In genomic region chr12:111582133-111582747, GRCh38 we compare ENCODE assay signal across 18 cellular contexts. TPM values are rescaled to one million over a fixed set of nuclear protein-coding genes. Genes with fewer than 3 reads are reported as not detected.
DNase-seq lines count a peak whose midpoint lies in the region; ATAC-seq, FAIRE-seq and TF ChIP-seq lines count a peak whose summit lies in the region.
"Had no signal": no experiment of that assay in that cellular context is flagged by ENCODE, and none has a peak within 500 bp of the region (broad histone marks: within the 10 kb centered on the region; RNA-seq: fewer than 3 reads in every experiment).

No MANE protein-coding gene starts in this region.

- H3K4me1 ChIP-seq in K562 (replicated peaks in 1 of 2; ENCODE audit: control insufficient read depth in 2 of 2, insufficient read depth in 2 of 2, low read length in 2 of 2) = peaks cover 24 to 35% of the 10 kb centered on the region in 2 experiments; a peak in 4 of 5 replicates
- H3K4me1 ChIP-seq: HAP-1 had no signal

- no peak overlapping the region for H3K4me2 ChIP-seq in K562 (ENCODE audit: insufficient read depth, low read length)
- H3K4me2 ChIP-seq: BLaER1 treated with 17β-estradiol and CSF1 and Interleukin-3, amounts not matched to agents 10 nM and 100 nM had no signal

- peaks cover 5% of the 10 kb centered on the region for H3K9me1 ChIP-seq in K562 (ENCODE audit: control insufficient read depth, insufficient read depth, low read length)

- no peak overlapping the region for H3K4me3 ChIP-seq in K562
- H3K4me3 ChIP-seq: BLaER1 treated with 17β-estradiol and CSF1 and Interleukin-3, amounts not matched to agents 10 nM and 100 nM; GM12878; HAP-1 had no signal

- no peaks in the 10 kb centered on the region; the same call in 1 of the 2 replicates for H3K9me3 ChIP-seq in K562 (replicated peaks; ENCODE audit: control insufficient read depth, insufficient read depth, low read depth, low read length)
- H3K9me3 ChIP-seq: HAP-1 had no signal

- H3K9me3 Mint-ChIP-seq in natural killer cell (no peaks in the 10 kb centered on the region), osteocyte (ENCODE audit: unreplicated experiment) (no peaks in the 10 kb centered on the region)
- H3K9me3 Mint-ChIP-seq in natural killer cell treated with Interleukin-12 subunit alpha and Interleukin-12 subunit beta and Interleukin-15 and Interleukin-18, amount 100 ng/mL, for 72 hours = no peaks in the 10 kb centered on the region
- no peaks in the 10 kb centered on the region for H3K9me3 Mint-ChIP-seq in activated T-cell treated with anti-CD3 and anti-CD28 coated beads, Interleukin-2, amount 50 U/mL, for 4 hours
- H3K9me3 Mint-ChIP-seq: CD4-positive, CD25-positive, alpha-beta regulatory T cell had no signal

- H3K4me3 Mint-ChIP-seq in natural killer cell (no peak overlapping the region), osteocyte (ENCODE audit: unreplicated experiment) (no peak overlapping the region)
- no peak overlapping the region for H3K4me3 Mint-ChIP-seq in natural killer cell treated with Interleukin-12 subunit alpha and Interleukin-12 subunit beta and Interleukin-15 and Interleukin-18, amount 100 ng/mL, for 72 hours
- no peak overlapping the region for H3K4me3 Mint-ChIP-seq in activated T-cell treated with anti-CD3 and anti-CD28 coated beads, Interleukin-2, amount 50 U/mL, for 4 hours

- intact Hi-C loops in natural killer cell (cut with micrococcal nuclease) (no loop called here), K562 (cut with micrococcal nuclease) (no loop called here)

- H3K79me2 ChIP-seq in K562 (ENCODE audit: control insufficient read depth, insufficient read depth, low read length) = peaks cover 95% of the 10 kb centered on the region

- BruUV-seq in K562 (replicated peaks; lab: Mats Ljungman, UMichigan) = no TSS peak

- POLR2A ChIA-PET in K562 (lab: Yijun Ruan, JAX) = interaction anchor here (0.6 to 0.8 kb wide), 3 partner anchors 9 to 1447 kb away, joined by 3 read pairs; no protein-coding TSS in a partner anchor

- H3K27me3 Mint-ChIP-seq in natural killer cell (ENCODE audit: low read depth in 2 of 2) (no peaks in the 10 kb centered on the region), osteocyte (ENCODE audit: unreplicated experiment) (no peaks in the 10 kb centered on the region)
- H3K27me3 Mint-ChIP-seq in natural killer cell treated with Interleukin-12 subunit alpha and Interleukin-12 subunit beta and Interleukin-15 and Interleukin-18, amount 100 ng/mL, for 72 hours = no peaks in the 10 kb centered on the region
- H3K27me3 Mint-ChIP-seq in activated T-cell treated with anti-CD3 and anti-CD28 coated beads, Interleukin-2, amount 50 U/mL, for 4 hours (ENCODE audit: low read depth) = no peaks in the 10 kb centered on the region
- H3K27me3 Mint-ChIP-seq: CD4-positive, CD25-positive, alpha-beta regulatory T cell had no signal

- no peak for TF ChIP-seq EP300 in K562 (IDR thresholded peaks at IDR 0.05; ENCODE audit: low read length)

- in situ Hi-C loops in K562 (cut with MboI) (no loop called here), ACHN (cut with HindIII; ENCODE audit: low pct_ligation_motif_present, low pct_unique_long_range_greater_than_20kb, low sequenced_read_pairs) (no loop called here)

- H4K20me1 ChIP-seq in K562 (replicated peaks; ENCODE audit: control insufficient read depth, insufficient read depth, low read length) = 0 out of 2 replicates have a peak, but pooled peaks cover 11% of the 10 kb centered on the region

- no peak for FAIRE-seq in K562 (lab: Jason Lieb, UNC)
- FAIRE-seq: GM12878, GM18507, H1 had no signal

- H3K27me3 ChIP-seq in K562 (ENCODE audit: control insufficient read depth in 2 of 2, insufficient read depth in 2 of 2, low read length in 2 of 2) = no peaks in the 10 kb centered on the region
- H3K27me3 ChIP-seq: BLaER1 treated with 17β-estradiol and CSF1 and Interleukin-3, amounts not matched to agents 10 nM and 100 nM had no signal

- no peak overlapping the region for H2AFZ ChIP-seq in K562 (ENCODE audit: low read depth, low read length)

- no peak for DNase-seq in natural killer cell
- no peak for DNase-seq in natural killer cell treated with Interleukin-12 subunit alpha and Interleukin-12 subunit beta and Interleukin-15 and Interleukin-18, amount 100 ng/mL, for 72 hours (ENCODE audit: low spot score)
- DNase-seq in K562 (ENCODE audit: extremely low read depth in 1 of 4, low spot score in 3 of 4) = no peak
- peak; percentile 40 for DNase-seq in osteocyte (ENCODE audit: extremely low spot score, unreplicated experiment)
- DNase-seq in activated T-cell treated with anti-CD3 and anti-CD28 coated beads, Interleukin-2, amount 50 U/mL, for 4 hours = no peak
- DNase-seq in ACHN = no peak
- DNase-seq in NCI-H510A (lab: John Stamatoyannopoulos, UW) = no peak
- DNase-seq: 8988T; Calu3; CD4-positive, CD25-positive, alpha-beta regulatory T cell; DMS79 had no signal

- no peak for TF ChIP-seq RAD21 in K562 (CRISPR knock-in tag; conservative IDR thresholded peaks at IDR 0.05 in 1 of 2, IDR thresholded peaks at IDR 0.05 in 1 of 2)

- peak overlapping the region; percentile 2 to 35 for H3K27ac Mint-ChIP-seq in natural killer cell
- peak overlapping the region in 1 of 2 donors; percentile 55 for H3K27ac Mint-ChIP-seq in natural killer cell treated with Interleukin-12 subunit alpha and Interleukin-12 subunit beta and Interleukin-15 and Interleukin-18, amount 100 ng/mL, for 72 hours
- H3K27ac Mint-ChIP-seq in osteocyte (ENCODE audit: unreplicated experiment) = no peak overlapping the region

- WGBS in K562 (ENCODE audit: insufficient coverage, low coverage, missing lambda C conversion rate) = 89% methylated on average over 10 of the region's 12 CpGs

- CTCF ChIA-PET in K562 (lab: Yijun Ruan, JAX; ENCODE audit: low intra/inter-chr PET ratio) = no interaction called here

- ATAC-seq in natural killer cell = no peak
- no peak for ATAC-seq in natural killer cell treated with Interleukin-12 subunit alpha and Interleukin-12 subunit beta and Interleukin-15 and Interleukin-18, amount 100 ng/mL, for 72 hours
- ATAC-seq in K562 = no peak
- ATAC-seq in activated T-cell treated with anti-CD3 and anti-CD28 coated beads, Interleukin-2, amount 50 U/mL, for 4 hours = no peak
- ATAC-seq in HG03175 (IDR thresholded peaks at IDR 0.05; ENCODE audit: unreplicated experiment) = no peak
- ATAC-seq: GM12878 had no signal

- no peak overlapping the region for H3K9ac ChIP-seq in K562 (ENCODE audit: insufficient read depth in 1 of 2, low read depth in 2 of 2, low read length in 2 of 2)
- H3K9ac ChIP-seq: BLaER1 treated with 17β-estradiol and CSF1 and Interleukin-3, amounts not matched to agents 10 nM and 100 nM had no signal

- H3K36me3 ChIP-seq in K562 (ENCODE audit: control insufficient read depth, insufficient read depth, low read length) = peaks cover 33% of the 10 kb centered on the region
- H3K36me3 ChIP-seq: HAP-1 had no signal

- no peak for TF ChIP-seq POLR2A in K562 (conservative IDR thresholded peaks at IDR 0.05)

- peaks cover 17 to 35% of the 10 kb centered on the region in 2 donors for H3K4me1 Mint-ChIP-seq in natural killer cell
- H3K4me1 Mint-ChIP-seq in natural killer cell treated with Interleukin-12 subunit alpha and Interleukin-12 subunit beta and Interleukin-15 and Interleukin-18, amount 100 ng/mL, for 72 hours (ENCODE audit: low read depth in 2 of 2) = peaks cover 9 to 16% of the 10 kb centered on the region in 2 donors
- H3K4me1 Mint-ChIP-seq in osteocyte (ENCODE audit: unreplicated experiment) = peaks cover 25% of the 10 kb centered on the region
- peaks cover 13% of the 10 kb centered on the region for H3K4me1 Mint-ChIP-seq in activated T-cell treated with anti-CD3 and anti-CD28 coated beads, Interleukin-2, amount 50 U/mL, for 4 hours (ENCODE audit: low read depth)

- peak overlapping the region; percentile 6; the same call in 1 of the 3 replicates for H3K27ac ChIP-seq in K562 (ENCODE audit: extremely low read depth, low read depth, low read length)
- H3K27ac ChIP-seq: BLaER1 treated with 17β-estradiol and CSF1 and Interleukin-3, amounts not matched to agents 10 nM and 100 nM; HL-60 had no signal

- TF ChIP-seq CTCF in natural killer cell (IDR thresholded peaks at IDR 0.05) = no peak
- no peak for TF ChIP-seq CTCF in K562 (IDR thresholded peaks at IDR 0.05 in 2 of 3, conservative IDR thresholded peaks at IDR 0.05 in 1 of 3; ENCODE audit: insufficient read depth in 2 of 3, low read depth in 1 of 3, low read length in 3 of 3)
- TF ChIP-seq CTCF in osteocyte (IDR thresholded peaks at IDR 0.05) = no peak

- H3K36me3 Mint-ChIP-seq in natural killer cell (no peaks in the 10 kb centered on the region), osteocyte (ENCODE audit: unreplicated experiment) (no peaks in the 10 kb centered on the region)
- H3K36me3 Mint-ChIP-seq in natural killer cell treated with Interleukin-12 subunit alpha and Interleukin-12 subunit beta and Interleukin-15 and Interleukin-18, amount 100 ng/mL, for 72 hours = no peaks in the 10 kb centered on the region
- H3K36me3 Mint-ChIP-seq in activated T-cell treated with anti-CD3 and anti-CD28 coated beads, Interleukin-2, amount 50 U/mL, for 4 hours (ENCODE audit: insufficient read depth) = peaks cover 8% of the 10 kb centered on the region

TF ChIP-seq in K562, 482 proteins besides CTCF, POLR2A, EP300 and RAD21 (continues in another document):
- TF ChIP-seq BCOR (IDR thresholded peaks at IDR 0.05) = peak; percentile 52
- peak; percentile 96 for TF ChIP-seq ZNF121 (CRISPR knock-in tag; conservative IDR thresholded peaks at IDR 0.05)

RNA-seq across cellular contexts. Expression of gene ATXN2, which starts 16.9 kb away (rescaled TPM):
- total RNA-seq in natural killer cell = 10 to 100 TPM; 44.9 to 56.5 (median 51.5) TPM
- 10 to 100 TPM; 32.8 to 67.7 TPM for total RNA-seq in natural killer cell treated with Interleukin-12 subunit alpha and Interleukin-12 subunit beta and Interleukin-15 and Interleukin-18, amount 100 ng/mL, for 72 hours
- 189 and 381 TPM in 2 replicates for total RNA-seq in K562 (2011; cell fraction: chromatin; rRNA removed; ENCODE audit: low replicate concordance)
- 126 and 146 TPM in 2 replicates for total RNA-seq in K562 (2011; cell fraction: nucleolus; rRNA removed)
- 208 and 329 TPM in 2 replicates for total RNA-seq in K562 (2011; cell fraction: nucleoplasm; rRNA removed)
- total RNA-seq in K562 (2014; rRNA removed) = 16.8 and 20.6 TPM in 2 replicates
- 40.5 and 45.5 TPM in 2 replicates for total RNA-seq in K562 (2014; rRNA removed; fragmentation: Illumina TruSeq; extraction: Trizol)
- 29.6 and 32.1 TPM in 2 replicates for total RNA-seq in K562 (2015; rRNA removed; fragmentation: Illumina TruSeq; extraction: Trizol)
- 66.3 and 67.8 TPM in 2 replicates for total RNA-seq in K562 (2021)
- polyA plus RNA-seq in K562 (2011; rRNA removed) = 25.2 and 42.0 TPM in 2 replicates
- polyA plus RNA-seq in K562 (2011; cell fraction: cytosol; rRNA removed) = 43.2 and 49.1 TPM in 2 replicates
- 165 and 220 TPM in 2 replicates for polyA plus RNA-seq in K562 (2011; cell fraction: nucleus; rRNA removed)
- polyA plus RNA-seq in K562 (2012) = 41.1 and 48.9 TPM in 2 replicates
- polyA plus RNA-seq in K562 (2014; fragmentation: Illumina TruSeq; extraction: Trizol) = 48.7 and 65.7 TPM in 2 replicates
- polyA plus RNA-seq in K562 (2014; fragmentation: Nextera tagmentation; extraction: Ambion mirVana) = 10 to 100 TPM; 20.1 to 21.7 TPM
- 28.7 and 29.3 TPM in 2 replicates for polyA plus RNA-seq in K562 (2014; rRNA removed)
- polyA minus RNA-seq in K562 (2011; rRNA and poly(A)+ RNA removed) = 74.8 and 77.5 TPM in 2 replicates
- polyA minus RNA-seq in K562 (2011; cell fraction: cytosol; rRNA and poly(A)+ RNA removed) = 47.8 and 71.2 TPM in 2 replicates
- 55.2 and 75.5 TPM in 2 replicates for polyA minus RNA-seq in K562 (2011; cell fraction: nucleus; rRNA and poly(A)+ RNA removed)
- total RNA-seq in osteocyte = 76.7 and 78.9 TPM in 2 replicates
- 10 to 100 TPM; 32.3 to 34.8 (median 34.2) TPM for total RNA-seq in activated T-cell treated with anti-CD3 and anti-CD28 coated beads, Interleukin-2, amount 50 U/mL, for 4 hours
